ENCODE assay signal across 15 cellular contexts in genomic region chr22:33726294-33726711, GRCh38.
A peak's percentile ranks its signal among the peaks of the same experiment; 100 is the strongest.
DNase-seq lines count a peak whose midpoint lies in the region; ATAC-seq and TF ChIP-seq lines count a peak whose summit lies in the region.
"Had no signal": no experiment of that assay in that cellular context is flagged by ENCODE, and none has a peak within 500 bp of the region (broad histone marks: within the 10 kb centered on the region; RNA-seq: fewer than 3 reads in every experiment).

No MANE protein-coding gene starts in this region.

- H3K4me3 ChIP-seq in MG63 (no peak overlapping the region), esophagus muscularis mucosa (no peak overlapping the region)
- H3K4me3 ChIP-seq: BLaER1 had no signal

- TF ChIP-seq CTCF in AG09319 (IDR thresholded peaks at IDR 0.05; ENCODE audit: low read depth, low read length): no peak
- no peak for TF ChIP-seq CTCF in esophagus muscularis mucosa (IDR thresholded peaks at IDR 0.05)
- TF ChIP-seq CTCF in omental fat pad (IDR thresholded peaks at IDR 0.05): no peak
- TF ChIP-seq CTCF in endothelial cell (IDR thresholded peaks at IDR 0.05; ENCODE audit: unreplicated experiment): no peak

- H3K27ac Mint-ChIP-seq in endothelial cell (ENCODE audit: unreplicated experiment): no peak overlapping the region
- no peak overlapping the region for H3K27ac Mint-ChIP-seq in activated CD4-positive, alpha-beta memory T cell treated with anti-CD3 and anti-CD28 coated beads for 36 hours
- H3K27ac Mint-ChIP-seq: activated T-cell treated with anti-CD3 and anti-CD28 coated beads, Interleukin-2, amount 50 U/mL, for 24 hours; memory B cell had no signal

- ATAC-seq in omental fat pad (ENCODE audit: low FRiP score) (peak; percentile 45), HG02852 (IDR thresholded peaks at IDR 0.05; ENCODE audit: unreplicated experiment) (no peak)

- peaks cover 10% of the 10 kb centered on the region for H3K27me3 Mint-ChIP-seq in endothelial cell (ENCODE audit: unreplicated experiment)
- no peaks in the 10 kb centered on the region for H3K27me3 Mint-ChIP-seq in activated CD4-positive, alpha-beta memory T cell treated with anti-CD3 and anti-CD28 coated beads for 36 hours
- H3K27me3 Mint-ChIP-seq: activated T-cell treated with anti-CD3 and anti-CD28 coated beads, Interleukin-2, amount 50 U/mL, for 24 hours had no signal

- H3K4me1 Mint-ChIP-seq in endothelial cell (ENCODE audit: unreplicated experiment): peaks cover 37% of the 10 kb centered on the region
- no peaks in the 10 kb centered on the region for H3K4me1 Mint-ChIP-seq in activated CD4-positive, alpha-beta memory T cell treated with anti-CD3 and anti-CD28 coated beads for 36 hours (ENCODE audit: low read depth)

- no peaks in the 10 kb centered on the region for H3K36me3 ChIP-seq in MG63
- no peaks in the 10 kb centered on the region for H3K36me3 ChIP-seq in esophagus muscularis mucosa

- peak; percentile 12 for DNase-seq in AG09319 (ENCODE audit: extremely low read depth, low read depth)
- DNase-seq in MG63: peak; percentile 34
- DNase-seq in esophagus muscularis mucosa (ENCODE audit: extremely low spot score): no peak
- no peak for DNase-seq in omental fat pad (ENCODE audit: low spot score)
- no peak for DNase-seq in OCI-M1 (lab: John Stamatoyannopoulos, UW)
- no peak for DNase-seq in endothelial cell (ENCODE audit: low spot score)
- no peak for DNase-seq in activated CD4-positive, alpha-beta memory T cell treated with anti-CD3 and anti-CD28 coated beads for 36 hours
- DNase-seq: activated CD4-positive, CD25-positive, alpha-beta regulatory T cell treated with anti-CD3 and anti-CD28 coated beads, Interleukin-2, amount 50 U/mL, for 72 hours; activated T-cell treated with anti-CD3 and anti-CD28 coated beads, Interleukin-2, amount 50 U/mL, for 24 hours; NCI-H446; occipital lobe; stimulated activated CD8-positive, alpha-beta memory T cell treated with anti-CD3 and anti-CD28 coated beads, Interleukin-4, amount 100 ng/mL, for 48 hours had no signal

- no peaks in the 10 kb centered on the region for H3K27me3 ChIP-seq in MG63
- no peaks in the 10 kb centered on the region for H3K27me3 ChIP-seq in esophagus muscularis mucosa
- H3K27me3 ChIP-seq: BLaER1 had no signal

- no peaks in the 10 kb centered on the region for H3K9me3 Mint-ChIP-seq in endothelial cell (ENCODE audit: unreplicated experiment)
- peaks cover 9% of the 10 kb centered on the region for H3K9me3 Mint-ChIP-seq in activated CD4-positive, alpha-beta memory T cell treated with anti-CD3 and anti-CD28 coated beads for 36 hours

- no peak overlapping the region for H3K4me3 Mint-ChIP-seq in endothelial cell (ENCODE audit: unreplicated experiment)
- H3K4me3 Mint-ChIP-seq in activated CD4-positive, alpha-beta memory T cell treated with anti-CD3 and anti-CD28 coated beads for 36 hours: no peak overlapping the region
- H3K4me3 Mint-ChIP-seq: activated T-cell treated with anti-CD3 and anti-CD28 coated beads, Interleukin-2, amount 50 U/mL, for 24 hours; memory B cell had no signal

- peaks cover 24 to 35% (median 30%) of the 10 kb centered on the region in 4 donors for H3K4me1 ChIP-seq in esophagus muscularis mucosa

- H3K9me3 ChIP-seq in MG63 (no peaks in the 10 kb centered on the region), esophagus muscularis mucosa (no peaks in the 10 kb centered on the region)
- H3K9me3 ChIP-seq: BLaER1 had no signal

- intact Hi-C loops in esophagus muscularis mucosa (cut with DNase I): loop anchor here (10.0 kb wide), 1 partner anchor 198 kb away; the partner anchor contains the start of gene LARGE1
- intact Hi-C loops in activated CD4-positive, alpha-beta memory T cell treated with anti-CD3 and anti-CD28 coated beads for 36 hours (cut with micrococcal nuclease): no loop called here

- TF ChIP-seq EP300 in esophagus muscularis mucosa (IDR thresholded peaks at IDR 0.05): peak; percentile 35

- peaks cover 4% of the 10 kb centered on the region for H3K36me3 Mint-ChIP-seq in endothelial cell (ENCODE audit: low read depth, unreplicated experiment)
- no peaks in the 10 kb centered on the region for H3K36me3 Mint-ChIP-seq in activated CD4-positive, alpha-beta memory T cell treated with anti-CD3 and anti-CD28 coated beads for 36 hours

- POLR2A ChIA-PET in activated CD4-positive, alpha-beta memory T cell treated with anti-CD3 and anti-CD28 coated beads for 36 hours (lab: Charles Lee): no interaction called here

- TF ChIP-seq POLR2A in esophagus muscularis mucosa (IDR thresholded peaks at IDR 0.05; ENCODE audit: low read depth): no peak

- 39% methylated on average over 3 of the region's 3 CpGs for WGBS in esophagus muscularis mucosa

- CTCF ChIA-PET in activated CD4-positive, alpha-beta memory T cell treated with anti-CD3 and anti-CD28 coated beads for 36 hours (lab: Charles Lee): no interaction called here

- H3K27ac ChIP-seq in esophagus muscularis mucosa (replicated peaks in 1 of 4): peak overlapping the region; percentile 47 to 68 (median 65)
- H3K27ac ChIP-seq: BLaER1 had no signal

Comparison
In these comparisons a context has a peak if more than half of its experiments do, and no peak if none do; other contexts are left out.
1. DNase-seq: peak in AG09319 (single experiment) and MG63 (single experiment); none in esophagus muscularis mucosa (single experiment), omental fat pad (single experiment), OCI-M1 (single experiment), endothelial cell (single experiment) and activated CD4-positive, alpha-beta memory T cell treated with anti-CD3 and anti-CD28 coated beads for 36 hours (single experiment).